ENCODE assay signal across 8 cellular contexts in the genomic region with DNA sequence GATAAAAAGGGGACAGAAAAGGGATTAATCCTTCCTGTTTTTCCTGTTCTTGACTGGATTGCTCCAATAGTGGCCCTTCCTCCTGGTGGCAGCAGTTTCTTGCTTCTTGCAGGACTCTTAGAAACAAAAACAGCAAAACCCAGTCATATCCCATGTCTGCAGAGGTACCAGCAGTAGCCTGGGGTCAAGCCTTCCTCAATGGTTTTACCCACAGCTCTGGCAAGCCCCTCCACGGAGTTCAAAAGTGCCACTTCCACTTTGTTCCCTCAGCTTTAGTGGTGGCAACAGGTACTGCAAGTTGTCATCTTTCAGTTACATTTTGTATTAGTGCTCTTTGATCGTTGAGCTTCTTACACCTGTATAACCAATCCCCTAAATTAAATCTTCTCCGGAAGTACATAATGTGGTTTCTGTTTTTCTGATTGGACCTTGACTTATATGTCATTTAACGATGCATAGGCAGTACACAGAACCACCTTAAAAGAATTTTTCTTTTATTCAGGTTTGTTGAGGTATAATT. TPM values are rescaled to one million over a fixed set of nuclear protein-coding genes. Genes with fewer than 3 reads are reported as not detected.
DNase-seq lines count a peak whose midpoint lies in the region; ATAC-seq and TF ChIP-seq lines count a peak whose summit lies in the region.

No MANE protein-coding gene starts in this region.

- DNase-seq in activated CD8-positive, alpha-beta memory T cell treated with anti-CD3 and anti-CD28 coated beads, Interleukin-2, amount 50 U/mL, for 48 hours = peak; percentile 54
- DNase-seq in activated CD8-positive, alpha-beta memory T cell treated with anti-CD3 and anti-CD28 coated beads, Interleukin-2, amount 50 U/mL, for 4 hours = no peak
- DNase-seq in NCI-H774 (lab: John Stamatoyannopoulos, UW) (peak; percentile 33), neural crest cell (ENCODE audit: low read depth, low spot score) (no peak), posterior vena cava (ENCODE audit: low spot score) (no peak), pons (ENCODE audit: low spot score) (no peak)
- no peak for DNase-seq in central memory CD8-positive, alpha-beta T cell (ENCODE audit: low spot score in 2 of 2)

- no peaks in the 10 kb centered on the region for H3K9me3 Mint-ChIP-seq in central memory CD8-positive, alpha-beta T cell
- H3K9me3 Mint-ChIP-seq in neural crest cell = no peaks in the 10 kb centered on the region

- peak; percentile 66 for TF ChIP-seq CTCF in neural crest cell (conservative IDR thresholded peaks at IDR 0.05)

- intact Hi-C loops in posterior vena cava (cut with DNase I) = no loop called here

- ATAC-seq in GM21825 (IDR thresholded peaks at IDR 0.05; ENCODE audit: unreplicated experiment) = peak; percentile 97
- ATAC-seq in central memory CD8-positive, alpha-beta T cell (replicated peaks; ENCODE audit: extremely low read depth, poor library complexity, severe bottlenecking) = peak; percentile 64

- peaks cover 23% of the 10 kb centered on the region for H3K27me3 Mint-ChIP-seq in central memory CD8-positive, alpha-beta T cell
- H3K27me3 Mint-ChIP-seq in neural crest cell (ENCODE audit: low read depth) = peaks cover 47% of the 10 kb centered on the region

- H3K36me3 Mint-ChIP-seq in central memory CD8-positive, alpha-beta T cell (ENCODE audit: insufficient read depth) = no peaks in the 10 kb centered on the region
- H3K36me3 Mint-ChIP-seq in neural crest cell (ENCODE audit: low read depth) = no peaks in the 10 kb centered on the region

- H3K4me3 Mint-ChIP-seq in central memory CD8-positive, alpha-beta T cell = no peak overlapping the region
- H3K4me3 Mint-ChIP-seq in neural crest cell = no peak overlapping the region

- H3K27ac Mint-ChIP-seq in central memory CD8-positive, alpha-beta T cell (ENCODE audit: low read depth) = no peak overlapping the region
- H3K27ac Mint-ChIP-seq in neural crest cell (ENCODE audit: unreplicated experiment) = no peak overlapping the region

- H3K4me1 Mint-ChIP-seq in central memory CD8-positive, alpha-beta T cell = peaks cover 5% of the 10 kb centered on the region
- no peaks in the 10 kb centered on the region for H3K4me1 Mint-ChIP-seq in neural crest cell

RNA-seq across cellular contexts. Expression of a gene that starts 8.7 kb away (rescaled TPM):
- total RNA-seq in neural crest cell (25.6 and 25.9 TPM in 2 replicates), posterior vena cava (10 to 100 TPM; 14.0 to 15.9 TPM)

Comparison
In these comparisons a context has a peak if more than half of its experiments do, and no peak if none do; other contexts are left out.
1. DNase-seq: peak in activated CD8-positive, alpha-beta memory T cell treated with anti-CD3 and anti-CD28 coated beads, Interleukin-2, amount 50 U/mL, for 48 hours (single experiment) and NCI-H774 (single experiment); none in activated CD8-positive, alpha-beta memory T cell treated with anti-CD3 and anti-CD28 coated beads, Interleukin-2, amount 50 U/mL, for 4 hours (single experiment), central memory CD8-positive, alpha-beta T cell (0 of 2), neural crest cell (single experiment), posterior vena cava (single experiment) and pons (single experiment).